In the genomic region with DNA sequence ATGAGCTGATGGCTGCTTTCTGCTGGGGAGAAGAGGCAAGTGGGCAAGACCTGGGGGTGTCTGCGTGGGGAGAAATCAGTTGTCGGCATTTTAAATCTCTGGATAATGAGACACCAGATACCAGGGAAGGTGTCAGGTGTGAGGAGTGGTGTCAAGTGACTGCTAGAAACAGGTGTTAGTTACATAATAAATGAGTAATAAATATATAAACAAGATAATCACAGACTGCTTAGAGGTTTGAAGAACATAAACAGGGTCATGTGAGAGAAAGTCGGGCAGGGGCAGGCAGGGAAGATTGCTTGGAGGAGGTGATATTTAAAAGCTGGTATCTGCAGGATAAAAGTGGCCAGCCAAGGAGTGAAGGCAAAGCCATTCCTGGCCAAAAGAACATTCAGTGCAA, we compare ENCODE assay signal across 22 cellular contexts.
"Had no signal": no experiment of that assay in that cellular context is flagged by ENCODE, and none has a peak within 500 bp of the region (broad histone marks: within the 10 kb centered on the region; RNA-seq: fewer than 3 reads in every experiment).

No MANE protein-coding gene starts in this region.

- ATAC-seq: left lobe of liver, natural killer cell, pancreas, right lobe of liver had no signal

- H3K4me3 Mint-ChIP-seq: dendritic cell treated with granulocyte-macrophage colony-stimulating factor and Interleukin-4, amounts not matched to agents 40 ng/mL and 50 ng/mL, for 4 days; memory B cell; natural killer cell; neural crest cell had no signal

- H3K27me3 ChIP-seq: colonic mucosa, esophagus muscularis mucosa, neutrophil, pancreas, right lobe of liver, stomach, thyroid gland had no signal

- H3K4me1 ChIP-seq: colonic mucosa, pancreas, right lobe of liver, thyroid gland had no signal

- H3K4me1 Mint-ChIP-seq: neural crest cell had no signal

- DNase-seq: colonic mucosa; effector CD8-positive, alpha-beta T cell; foreskin melanocyte; natural killer cell; pancreas; right lobe of liver; small intestine; stimulated activated CD4-positive, alpha-beta T cell treated with anti-CD3 and anti-CD28 coated beads, Interleukin-12 subunit alpha, Interleukin-12 subunit beta, amount 100 ng/mL, for 4 hours; stimulated activated CD4-positive, alpha-beta T cell treated with anti-CD3 and anti-CD28 coated beads, Interleukin-1b, Interleukin-23, amount 100 ng/mL, for 48 hours; stimulated activated CD4-positive, alpha-beta T cell treated with anti-CD3 and anti-CD28 coated beads, Interleukin-4, amount 100 ng/mL, for 1 hour; stimulated activated CD8-positive, alpha-beta memory T cell treated with anti-CD3 and anti-CD28 coated beads, Interleukin-4, amount 100 ng/mL, for 48 hours; stimulated activated naive CD4-positive, alpha-beta T cell; stomach; thyroid gland; trophoblast cell had no signal

- H3K36me3 Mint-ChIP-seq: natural killer cell had no signal

- H3K27ac ChIP-seq: colonic mucosa, esophagus muscularis mucosa, neutrophil, pancreas, right lobe of liver, stomach, thyroid gland had no signal

- H3K9me3 Mint-ChIP-seq: dendritic cell treated with granulocyte-macrophage colony-stimulating factor and Interleukin-4, amounts not matched to agents 40 ng/mL and 50 ng/mL, for 4 days; natural killer cell; neural crest cell had no signal

- H3K36me3 ChIP-seq: colonic mucosa, esophagus muscularis mucosa, neutrophil, pancreas, right lobe of liver, stomach, thyroid gland had no signal

- H3K4me3 ChIP-seq: colonic mucosa, esophagus muscularis mucosa, lung, pancreas, right lobe of liver, stomach, thyroid gland had no signal

- H3K27ac Mint-ChIP-seq: dendritic cell treated with granulocyte-macrophage colony-stimulating factor and Interleukin-4, amounts not matched to agents 40 ng/mL and 50 ng/mL, for 4 days; natural killer cell had no signal

- H3K9me3 ChIP-seq: colonic mucosa, esophagus muscularis mucosa, neutrophil, pancreas, right lobe of liver, stomach, thyroid gland had no signal
